ENCODE assay signal across 28 cellular contexts in the genomic region with DNA sequence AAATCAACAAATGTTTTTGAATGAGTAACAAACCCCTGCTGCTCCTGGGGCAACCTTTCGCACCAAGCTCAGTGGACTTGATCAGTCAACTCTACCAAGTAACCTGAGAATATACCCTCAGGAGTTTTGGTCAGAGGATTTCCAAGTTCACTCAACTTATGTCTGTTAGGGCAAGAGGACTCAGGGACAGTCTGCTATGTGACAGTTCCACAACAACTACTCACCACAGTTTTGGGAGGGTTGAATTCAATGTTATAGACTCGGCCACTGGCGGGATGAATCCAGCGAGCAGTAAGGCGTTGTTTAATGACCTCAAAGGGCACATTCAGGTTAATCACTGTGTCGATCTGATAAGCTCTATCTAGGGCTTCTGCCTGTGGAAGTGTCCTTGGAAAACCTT. TPM values are rescaled to one million over a fixed set of nuclear protein-coding genes. Genes with fewer than 3 reads are reported as not detected.
DNase-seq lines count a peak whose midpoint lies in the region; ATAC-seq, FAIRE-seq and TF ChIP-seq lines count a peak whose summit lies in the region.
"Had no signal": no experiment of that assay in that cellular context is flagged by ENCODE, and none has a peak within 500 bp of the region (broad histone marks: within the 10 kb centered on the region; RNA-seq: fewer than 3 reads in every experiment).

No MANE protein-coding gene starts in this region.

- peaks cover 36% of the 10 kb centered on the region for H3K36me3 Mint-ChIP-seq in effector memory CD8-positive, alpha-beta T cell (ENCODE audit: insufficient read depth)
- H3K36me3 Mint-ChIP-seq in nephron progenitor cell (ENCODE audit: low read depth) = peaks cover 80% of the 10 kb centered on the region

- H3K4me3 Mint-ChIP-seq in effector memory CD8-positive, alpha-beta T cell = no peak overlapping the region
- H3K4me3 Mint-ChIP-seq in nephron progenitor cell = no peak overlapping the region
- H3K4me3 Mint-ChIP-seq: CD14-positive monocyte; CD4-positive, alpha-beta T cell; CD8-positive, alpha-beta memory T cell; GM23338; H9 had no signal

- no peaks in the 10 kb centered on the region for H3K9me3 Mint-ChIP-seq in effector memory CD8-positive, alpha-beta T cell
- no peaks in the 10 kb centered on the region for H3K9me3 Mint-ChIP-seq in nephron progenitor cell
- H3K9me3 Mint-ChIP-seq: CD4-positive, alpha-beta T cell; CD8-positive, alpha-beta memory T cell had no signal

- TF ChIP-seq CTCF in nephron progenitor cell (IDR thresholded peaks at IDR 0.05) (no peak), A673 (conservative IDR thresholded peaks at IDR 0.05; ENCODE audit: low read depth, low read length) (no peak)

- DNase-seq in NCI-H82 (lab: John Stamatoyannopoulos, UW) (peak; percentile 1), NCI-H82 treated with DMSO at 0.1 percent for 48 hours (lab: John Stamatoyannopoulos, UW; ENCODE audit: unreplicated experiment) (no peak), GM12891 (ENCODE audit: insufficient read length, low spot score) (no peak), nephron progenitor cell (no peak), retina (no peak), A673 (ENCODE audit: low spot score) (no peak), NCI-H128 (lab: John Stamatoyannopoulos, UW; ENCODE audit: unreplicated experiment) (no peak)
- no peak for DNase-seq in effector memory CD8-positive, alpha-beta T cell
- DNase-seq: ACHN; AML-193; BE2C; CD4-positive, alpha-beta T cell; CD8-positive, alpha-beta memory T cell; DMS 273 treated with DMSO at 0.1 percent for 48 hours; DMS79; EL; GDM1; H9 had no signal

- TF ChIP-seq POLR2A in GM12891 (IDR thresholded peaks at IDR 0.05; ENCODE audit: low read depth, low read length) = no peak

- peaks cover 6% of the 10 kb centered on the region for H3K4me1 ChIP-seq in A673 (ENCODE audit: insufficient read depth, low read length, poor library complexity, severe bottlenecking)
- H3K4me1 ChIP-seq: BE2C had no signal

- H3K4me1 Mint-ChIP-seq in effector memory CD8-positive, alpha-beta T cell (ENCODE audit: low read depth in 2 of 2) = peaks cover 0 to 3% of the 10 kb centered on the region in 2 donors
- no peaks in the 10 kb centered on the region for H3K4me1 Mint-ChIP-seq in nephron progenitor cell
- H3K4me1 Mint-ChIP-seq: CD14-positive monocyte, GM23338, H9 had no signal

- H3K4me3 ChIP-seq in A673 (ENCODE audit: low read depth, low read length, poor library complexity, severe bottlenecking) = no peak overlapping the region
- H3K4me3 ChIP-seq: BLaER1 treated with 17β-estradiol and CSF1 and Interleukin-3, amounts not matched to agents 10 nM and 100 nM; GM12878; GM23338 had no signal

- peak; percentile 5 for FAIRE-seq in GM12891 (lab: Jason Lieb, UNC)
- FAIRE-seq: A204.1, D721Med, GM12878, GM18507 had no signal

- no peaks in the 10 kb centered on the region for H3K27me3 Mint-ChIP-seq in effector memory CD8-positive, alpha-beta T cell
- H3K27me3 Mint-ChIP-seq in nephron progenitor cell (ENCODE audit: low read depth, poor library complexity) = no peaks in the 10 kb centered on the region
- H3K27me3 Mint-ChIP-seq: CD4-positive, alpha-beta T cell; CD8-positive, alpha-beta memory T cell had no signal

- peak overlapping the region; percentile 20 to 63 for H3K27ac Mint-ChIP-seq in effector memory CD8-positive, alpha-beta T cell
- H3K27ac Mint-ChIP-seq in nephron progenitor cell = peak overlapping the region; percentile 61
- H3K27ac Mint-ChIP-seq: CD4-positive, alpha-beta T cell; GM23338 had no signal

- no TSS peak for BruUV-seq in A673 (replicated peaks; lab: Mats Ljungman, UMichigan)

- CTCF ChIA-PET in A673 (lab: Charles Lee) = no interaction called here

- ATAC-seq in effector memory CD8-positive, alpha-beta T cell (replicated peaks) = no peak
- ATAC-seq: GM12878, GM23338, HCT116 had no signal

- intact Hi-C loops in A673 (cut with micrococcal nuclease; ENCODE audit: unreplicated experiment) = no loop called here

- H3K36me3 ChIP-seq in A673 (ENCODE audit: insufficient read depth, low read length, poor library complexity, severe bottlenecking) = peaks cover 64% of the 10 kb centered on the region

- H3K27ac ChIP-seq in A673 (ENCODE audit: low read depth, low read length, poor library complexity, severe bottlenecking) = no peak overlapping the region
- H3K27ac ChIP-seq: 22Rv1; BLaER1 treated with 17β-estradiol and CSF1 and Interleukin-3, amounts not matched to agents 10 nM and 100 nM had no signal

- H3K27me3 ChIP-seq in A673 (replicated peaks; ENCODE audit: insufficient read depth, low read depth, low read length, poor library complexity) = no peaks in the 10 kb centered on the region
- H3K27me3 ChIP-seq: BE2C; BLaER1 treated with 17β-estradiol and CSF1 and Interleukin-3, amounts not matched to agents 10 nM and 100 nM had no signal

- POLR2A ChIA-PET in A673 (lab: Charles Lee; ENCODE audit: low non-redundant PET) = no interaction called here

- no peaks in the 10 kb centered on the region for H3K9me3 ChIP-seq in A673 (ENCODE audit: low read depth, low read length, poor library complexity, severe bottlenecking)
- H3K9me3 ChIP-seq: BE2C had no signal

TF ChIP-seq in GM12891, 5 proteins besides CTCF, POLR2A, EP300 and RAD21:
- TF ChIP-seq TAF1 (IDR thresholded peaks at IDR 0.05; ENCODE audit: low read depth, low read length) (no peak), SPI1 (IDR thresholded peaks at IDR 0.05; ENCODE audit: low read depth, low read length) (no peak), POU2F2 (IDR thresholded peaks at IDR 0.05; ENCODE audit: low read depth, low read length) (no peak), POLR2AphosphoS5 (IDR thresholded peaks at IDR 0.05; ENCODE audit: low read depth, low read length) (no peak), PAX5 (IDR thresholded peaks at IDR 0.05; ENCODE audit: insufficient read depth, low read length, severe bottlenecking) (no peak)

RNA-seq across cellular contexts. Expression of a gene that starts 22.1 kb away (rescaled TPM):
- polyA plus RNA-seq in GM12891 (2012; ENCODE audit: low read depth, missing spikeins) = 32.2 TPM
- total RNA-seq in A673 (2021) = 93.1 and 93.6 TPM in 2 replicates

RNA-seq across cellular contexts. Expression of a gene that starts 39.5 kb away (rescaled TPM):
- polyA plus RNA-seq in GM12891 (2012; ENCODE audit: low read depth, missing spikeins) = 5.6 TPM
- 26.8 and 28.7 TPM in 2 replicates for total RNA-seq in A673 (2021)

RNA-seq across cellular contexts. Expression of a gene that starts 52.6 kb away (rescaled TPM):
- 0.90 TPM for polyA plus RNA-seq in GM12891 (2012; ENCODE audit: low read depth, missing spikeins)
- total RNA-seq in A673 (2021) = 20.4 and 21.2 TPM in 2 replicates
- total RNA-seq: H4 had no signal
- polyA plus RNA-seq: CD14-positive monocyte had no signal

RNA-seq across cellular contexts. Expression of a gene that starts 56.8 kb away (rescaled TPM):
- polyA plus RNA-seq in GM12891 (2012; ENCODE audit: low read depth, missing spikeins) = 4.3 TPM
- 30.9 and 39.5 TPM in 2 replicates for total RNA-seq in A673 (2021)
